1 cellular context compared by ENCODE assay signal in the genomic region with DNA sequence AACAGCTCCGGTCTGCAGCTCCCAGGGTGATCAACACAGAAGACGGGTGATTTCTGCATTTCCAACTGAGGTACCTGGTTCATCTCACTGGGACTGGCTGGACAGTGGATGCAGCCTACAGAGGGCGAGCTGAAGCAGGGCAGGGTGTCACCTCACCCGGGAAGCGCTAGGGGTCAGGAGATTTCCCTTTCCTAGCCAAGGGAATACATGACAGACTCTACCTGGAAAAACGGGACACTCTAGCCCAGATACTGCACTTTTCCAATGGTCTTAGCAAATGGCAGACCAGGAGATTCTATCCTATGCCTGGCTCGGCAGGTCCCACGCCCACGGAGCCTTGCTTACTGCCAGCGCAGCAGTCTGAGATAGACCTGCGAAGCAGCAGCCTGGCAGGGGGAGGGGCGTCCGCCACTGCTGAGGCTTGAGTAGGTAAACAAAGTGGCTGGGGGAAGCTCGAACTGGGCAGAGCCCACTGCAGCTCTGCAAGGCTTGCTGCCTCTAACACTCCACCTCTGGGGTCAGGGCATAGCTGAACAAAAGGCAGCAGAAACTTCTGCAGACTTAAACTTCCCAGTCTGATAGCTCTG.
A peak's percentile ranks its signal among the peaks of the same experiment; 100 is the strongest.
TF ChIP-seq lines count a peak whose summit lies in the region.

No MANE protein-coding gene starts in this region.

TF ChIP-seq in HepG2, 621 proteins besides CTCF, POLR2A, EP300 and RAD21:
- TF ChIP-seq, protein P1, sequence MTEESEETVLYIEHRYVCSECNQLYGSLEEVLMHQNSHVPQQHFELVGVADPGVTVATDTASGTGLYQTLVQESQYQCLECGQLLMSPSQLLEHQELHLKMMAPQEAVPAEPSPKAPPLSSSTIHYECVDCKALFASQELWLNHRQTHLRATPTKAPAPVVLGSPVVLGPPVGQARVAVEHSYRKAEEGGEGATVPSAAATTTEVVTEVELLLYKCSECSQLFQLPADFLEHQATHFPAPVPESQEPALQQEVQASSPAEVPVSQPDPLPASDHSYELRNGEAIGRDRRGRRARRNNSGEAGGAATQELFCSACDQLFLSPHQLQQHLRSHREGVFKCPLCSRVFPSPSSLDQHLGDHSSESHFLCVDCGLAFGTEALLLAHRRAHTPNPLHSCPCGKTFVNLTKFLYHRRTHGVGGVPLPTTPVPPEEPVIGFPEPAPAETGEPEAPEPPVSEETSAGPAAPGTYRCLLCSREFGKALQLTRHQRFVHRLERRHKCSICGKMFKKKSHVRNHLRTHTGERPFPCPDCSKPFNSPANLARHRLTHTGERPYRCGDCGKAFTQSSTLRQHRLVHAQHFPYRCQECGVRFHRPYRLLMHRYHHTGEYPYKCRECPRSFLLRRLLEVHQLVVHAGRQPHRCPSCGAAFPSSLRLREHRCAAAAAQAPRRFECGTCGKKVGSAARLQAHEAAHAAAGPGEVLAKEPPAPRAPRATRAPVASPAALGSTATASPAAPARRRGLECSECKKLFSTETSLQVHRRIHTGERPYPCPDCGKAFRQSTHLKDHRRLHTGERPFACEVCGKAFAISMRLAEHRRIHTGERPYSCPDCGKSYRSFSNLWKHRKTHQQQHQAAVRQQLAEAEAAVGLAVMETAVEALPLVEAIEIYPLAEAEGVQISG (CRISPR knock-in tag; IDR thresholded peaks at IDR 0.05), result peak; percentile 41; the same call in 1 of the 2 replicates
- TF ChIP-seq ZMYM4 (CRISPR knock-in tag; IDR thresholded peaks at IDR 0.05), result peak; percentile 28; the same call in 1 of the 2 replicates
